Comparison of ENCODE assay signal across 8 cellular contexts in genomic region chr18:54119524-54120019, GRCh38.
DNase-seq lines count a peak whose midpoint lies in the region; ATAC-seq and TF ChIP-seq lines count a peak whose summit lies in the region.

No MANE protein-coding gene starts in this region.

- H3K9me3 ChIP-seq in right lobe of liver = no peaks in the 10 kb centered on the region
- no peaks in the 10 kb centered on the region for H3K9me3 ChIP-seq in upper lobe of right lung

- H3K36me3 ChIP-seq in right lobe of liver (no peaks in the 10 kb centered on the region), upper lobe of right lung (no peaks in the 10 kb centered on the region)

- TF ChIP-seq POLR2A in right lobe of liver (IDR thresholded peaks at IDR 0.05) = no peak

- ATAC-seq in right lobe of liver (peak; percentile 86 to 94 (median 93)), upper lobe of right lung (peak; percentile 88)

- no peak overlapping the region for H3K27ac ChIP-seq in RWPE1
- H3K27ac ChIP-seq in right lobe of liver = no peak overlapping the region
- no peak overlapping the region for H3K27ac ChIP-seq in upper lobe of right lung

- H3K4me3 ChIP-seq in GM12864 (ENCODE audit: low read depth, low read length) = no peak overlapping the region
- H3K4me3 ChIP-seq in right lobe of liver = peak overlapping the region in 1 of 3 donors; percentile 39
- H3K4me3 ChIP-seq in upper lobe of right lung = peak overlapping the region; percentile 18

- TF ChIP-seq CTCF in GM12864 (IDR thresholded peaks at IDR 0.05; ENCODE audit: low read depth, low read length, missing control alignments) = peak; percentile 74
- peak; percentile 82 for TF ChIP-seq CTCF in RWPE1 (conservative IDR thresholded peaks at IDR 0.05; ENCODE audit: low read depth)
- peak; percentile 75 to 82 (median 78) for TF ChIP-seq CTCF in right lobe of liver (IDR thresholded peaks at IDR 0.05)
- peak; percentile 80 for TF ChIP-seq CTCF in upper lobe of right lung (IDR thresholded peaks at IDR 0.05)

- POLR2A ChIA-PET in HEK293T (lab: Yijun Ruan, JAX) = no interaction called here
- POLR2A ChIA-PET in RWPE1 (lab: Yijun Ruan, JAX; ENCODE audit: low non-redundant PET) = no interaction called here

- 12% methylated on average over 6 of the region's 6 CpGs for WGBS in right lobe of liver (ENCODE audit: insufficient coverage, low coverage, low lambda C conversion rate, missing lambda C conversion rate)

- intact Hi-C loops in right lobe of liver (cut with DNase I) = no loop called here
- intact Hi-C loops in upper lobe of right lung (cut with DNase I) = no loop called here

- DNase-seq in AG08395 (ENCODE audit: low spot score) (peak; percentile 58), GM12864 (ENCODE audit: low read depth) (peak; percentile 35), HEK293T (ENCODE audit: extremely low spot score) (peak; percentile 20), LoVo (ENCODE audit: low spot score) (peak; percentile 50), RWPE1 (ENCODE audit: low spot score) (peak; percentile 20), dedifferentiated amniotic fluid mesenchymal stem cell (ENCODE audit: extremely low spot score) (peak; percentile 71), right lobe of liver (no peak), upper lobe of right lung (no peak)

- H3K27me3 ChIP-seq in right lobe of liver (no peaks in the 10 kb centered on the region), upper lobe of right lung (no peaks in the 10 kb centered on the region)

- CTCF ChIA-PET in HEK293T (lab: Yijun Ruan, JAX) (interaction anchor here (0.6 to 1.1 kb wide), 4 partner anchors 9 to 1133 kb away, joined by 3 to 7 read pairs (median 4); no protein-coding TSS in a partner anchor), RWPE1 (lab: Yijun Ruan, JAX) (interaction anchor here (0.5 to 1.7 kb wide), 3 partner anchors 8 to 1349 kb away, joined by 6 to 10 read pairs (median 6); no protein-coding TSS in a partner anchor)

- H3K4me1 ChIP-seq in right lobe of liver = no peaks in the 10 kb centered on the region
- H3K4me1 ChIP-seq in upper lobe of right lung = no peaks in the 10 kb centered on the region

TF ChIP-seq in HEK293T, 16 proteins besides CTCF, POLR2A, EP300 and RAD21:
- TF ChIP-seq SP1 (IDR thresholded peaks at IDR 0.05) = no peak
- TF ChIP-seq FOXK2 (IDR thresholded peaks at IDR 0.05) = no peak
- no peak for TF ChIP-seq FOXA1 (IDR thresholded peaks at IDR 0.05)
- no peak for TF ChIP-seq HDGF (IDR thresholded peaks at IDR 0.05; ENCODE audit: borderline replicate concordance)
- no peak for TF ChIP-seq SUZ12 (IDR thresholded peaks at IDR 0.05)
- TF ChIP-seq ELF4 (IDR thresholded peaks at IDR 0.05) = no peak
- no peak for TF ChIP-seq LEF1 (IDR thresholded peaks at IDR 0.05; ENCODE audit: borderline replicate concordance)
- no peak for TF ChIP-seq NFRKB (IDR thresholded peaks at IDR 0.05)
TF ChIP-seq in HEK293T: peak in this region for 0.

Comparison
In these comparisons a context has a peak if more than half of its experiments do, and no peak if none do; other contexts are left out.
1. DNase-seq: peak in AG08395 (single experiment), GM12864 (single experiment), HEK293T (single experiment), LoVo (single experiment), RWPE1 (single experiment) and dedifferentiated amniotic fluid mesenchymal stem cell (single experiment); none in right lobe of liver (0 of 3) and upper lobe of right lung (single experiment).
2. Peak in every context shown above with its lines, with median percentiles within 50 percentile points of each other: CTCF ChIP-seq.